In the genomic region with DNA sequence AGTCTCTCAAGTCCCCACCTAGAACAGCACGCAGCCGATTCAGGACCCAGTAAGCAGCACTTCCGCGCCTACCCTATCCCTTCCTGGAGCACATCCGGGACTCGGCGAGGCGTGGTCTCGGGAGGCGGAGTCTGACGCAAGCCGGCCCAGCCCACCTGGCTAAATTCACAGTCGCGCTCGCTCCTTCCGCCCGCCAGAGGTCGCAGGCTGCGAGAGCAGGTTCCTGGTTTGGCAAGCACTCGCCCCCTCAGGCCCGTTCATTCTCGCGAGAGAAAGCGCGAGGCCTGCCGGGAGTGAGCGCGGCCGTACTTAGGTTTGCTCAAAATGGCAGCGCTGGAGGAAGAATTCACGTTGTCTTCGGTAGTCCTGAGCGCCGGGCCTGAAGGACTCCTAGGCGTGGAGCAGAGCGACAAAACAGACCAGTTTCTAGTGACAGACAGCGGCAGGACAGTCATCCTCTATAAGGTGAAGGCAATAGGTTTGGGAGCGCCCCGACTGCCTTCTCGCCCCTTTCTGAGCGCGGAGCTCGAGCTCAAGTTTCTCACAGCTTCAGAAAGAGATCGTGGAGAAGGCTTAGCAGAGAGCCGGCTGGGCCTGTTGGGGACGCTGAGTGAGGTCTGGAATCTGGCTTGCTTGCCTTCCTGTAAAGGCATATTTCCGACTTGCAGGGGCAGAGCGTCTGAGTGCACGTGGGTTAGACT, we compare ENCODE assay signal across 8 cellular contexts. TPM values are rescaled to one million over a fixed set of nuclear protein-coding genes. Genes with fewer than 3 reads are reported as not detected.
DNase-seq lines count a peak whose midpoint lies in the region; ATAC-seq, FAIRE-seq and TF ChIP-seq lines count a peak whose summit lies in the region.

A gene (plus strand): TSS at position 313 of the 701 bp plus-strand sequence. CDS start 12 bp downstream, at position 325.

- H3K27me3 ChIP-seq in bronchial epithelial cell (ENCODE audit: control insufficient read depth, insufficient read depth, low read length) (no peaks in the 10 kb centered on the region), iPS-20b (ENCODE audit: insufficient read depth, low read length) (no peaks in the 10 kb centered on the region), small intestine (ENCODE audit: control insufficient read depth in 2 of 2, insufficient read depth in 2 of 2, low read length in 2 of 2) (no peaks in the 10 kb centered on the region)

- peak within 1 kb of the TSS; percentile 66 for H3K4me3 ChIP-seq in AG09309 (ENCODE audit: control insufficient read depth, low read depth, low read length)
- H3K4me3 ChIP-seq in WI38 (ENCODE audit: low read depth, low read length) = peak within 1 kb of the TSS; percentile 78
- peak within 1 kb of the TSS; percentile 75 for H3K4me3 ChIP-seq in bronchial epithelial cell (ENCODE audit: low read depth, low read length)
- peak within 1 kb of the TSS; percentile 89 for H3K4me3 ChIP-seq in iPS-20b (ENCODE audit: low read length)
- H3K4me3 ChIP-seq in small intestine (ENCODE audit: low read depth in 1 of 2, low read length in 2 of 2) = peak within 1 kb of the TSS; percentile 70 to 86

- 0% methylated on average over 49 of the region's 49 CpGs for WGBS in small intestine, 3 donors

- H3K4me1 ChIP-seq in iPS-20b (ENCODE audit: insufficient read depth, low read length) (peaks cover 7% of the 10 kb centered on the region; the same call in 1 of the 2 replicates), small intestine (ENCODE audit: control insufficient read depth in 2 of 2, insufficient read depth in 1 of 2, low read depth in 1 of 2, low read length in 1 of 2) (peaks cover 4 to 6% of the 10 kb centered on the region in 2 donors)

- H3K36me3 ChIP-seq in bronchial epithelial cell (ENCODE audit: control insufficient read depth, insufficient read depth, low read length) (peaks cover 13% of the 10 kb centered on the region), iPS-20b (ENCODE audit: insufficient read depth, low read depth, low read length) (peaks cover 33% of the 10 kb centered on the region), small intestine (ENCODE audit: control insufficient read depth in 2 of 2, insufficient read depth in 2 of 2, low read length in 2 of 2) (peaks cover 9 to 10% of the 10 kb centered on the region in 2 donors)

- TF ChIP-seq CTCF in AG09309 (IDR thresholded peaks at IDR 0.05; ENCODE audit: control insufficient read depth, insufficient read depth, low read depth, low read length, missing control alignments) (peak; percentile 97), WI38 (IDR thresholded peaks at IDR 0.05; ENCODE audit: low read depth, low read length) (peak; percentile 88), bronchial epithelial cell (IDR thresholded peaks at IDR 0.05; ENCODE audit: insufficient read depth, low read length, severe bottlenecking) (peak; percentile 97)

- ATAC-seq in GM18909 (IDR thresholded peaks at IDR 0.05; ENCODE audit: poor library complexity, unreplicated experiment) (peak; percentile 93), HG03175 (IDR thresholded peaks at IDR 0.05; ENCODE audit: unreplicated experiment) (peak; percentile 95)

- no peak for FAIRE-seq in bronchial epithelial cell (lab: Jason Lieb, UNC)
- FAIRE-seq in small intestine (lab: Jason Lieb, UNC) = peak; percentile 10

- DNase-seq in AG09309 (ENCODE audit: low read depth) (peak; percentile 92), NCI-H2227 treated with DMSO at 0.1 percent for 48 hours (lab: John Stamatoyannopoulos, UW) (peak; percentile 99), bronchial epithelial cell (ENCODE audit: low read depth) (peak; percentile 95), small intestine (peak; percentile 99)

- H3K9me3 ChIP-seq in iPS-20b (ENCODE audit: insufficient read depth, low read depth, low read length) (peaks cover 6% of the 10 kb centered on the region; the same call in 1 of the 2 replicates), small intestine (ENCODE audit: control insufficient read depth, low read depth) (no peaks in the 10 kb centered on the region)

- peak within 1 kb of the TSS; percentile 99 for H3K9ac ChIP-seq in iPS-20b (ENCODE audit: low read depth, low read length)

- peak within 1 kb of the TSS; percentile 67 for H3K27ac ChIP-seq in iPS-20b (ENCODE audit: low read length)
- H3K27ac ChIP-seq in small intestine (ENCODE audit: low read depth in 1 of 2, low read length in 1 of 2) = peak within 1 kb of the TSS; percentile 74 to 93

RNA-seq across cellular contexts. Expression of the gene that starts here (rescaled TPM):
- total RNA-seq in bronchial epithelial cell = 27.0 and 29.2 TPM in 2 replicates
- 10 to 100 TPM; 21.7 to 27.0 (median 22.4) TPM for polyA plus RNA-seq in small intestine

Comparison
In these comparisons a context has a peak if more than half of its experiments do, and no peak if none do; other contexts are left out.
1. Peak in every context shown above with its lines: DNase-seq, ATAC-seq, H3K4me3 ChIP-seq and H3K27ac ChIP-seq.